ENCODE assay signal across 8 cellular contexts in the genomic region with DNA sequence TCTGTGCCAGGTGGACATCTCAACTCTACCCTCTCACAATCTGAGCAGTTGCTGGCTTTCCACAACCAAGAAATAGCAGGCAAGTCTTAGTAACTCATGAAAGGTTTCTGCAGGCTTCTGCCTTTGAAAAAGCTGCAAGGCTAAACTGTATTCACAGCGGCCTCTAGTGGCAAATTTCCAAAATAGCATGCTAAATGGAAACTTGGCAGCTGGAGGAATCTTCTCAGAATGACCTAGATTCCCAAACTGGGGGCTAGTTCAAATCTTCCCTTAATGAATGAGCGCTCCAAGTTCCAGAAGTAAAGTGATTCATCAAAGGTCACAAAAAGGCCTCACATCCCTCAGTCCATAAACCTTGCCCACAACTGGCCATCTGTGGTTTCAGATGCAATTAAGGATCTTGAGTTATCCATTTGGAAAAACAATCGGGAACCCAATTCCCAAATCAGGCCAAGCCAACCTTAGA. TPM values are rescaled to one million over a fixed set of nuclear protein-coding genes. Genes with fewer than 3 reads are reported as not detected.
A peak's percentile ranks its signal among the peaks of the same experiment; 100 is the strongest.
DNase-seq lines count a peak whose midpoint lies in the region; ATAC-seq, FAIRE-seq and TF ChIP-seq lines count a peak whose summit lies in the region.

No MANE protein-coding gene starts in this region.

- H3K27ac ChIP-seq in pancreas: no peak overlapping the region

- peaks cover 34% of the 10 kb centered on the region for H3K36me3 Mint-ChIP-seq in activated CD4-positive, alpha-beta memory T cell treated with anti-CD3 and anti-CD28 coated beads, Interleukin-2, amount 10 ng/mL, durations not matched to agents 7 days and 5 days (ENCODE audit: low read depth)

- POLR2A ChIA-PET in activated CD4-positive, alpha-beta memory T cell treated with anti-CD3 and anti-CD28 coated beads, Interleukin-2, amount 10 ng/mL, durations not matched to agents 7 days and 5 days (lab: Charles Lee): interaction anchor here (1.0 to 5.4 kb wide), 5 partner anchors 9 to 82 kb away, joined by 3 to 24 read pairs (median 6); a partner anchor contains a TSS

- no peak overlapping the region for H3K4me3 Mint-ChIP-seq in activated CD4-positive, alpha-beta memory T cell treated with anti-CD3 and anti-CD28 coated beads, Interleukin-2, amount 10 ng/mL, durations not matched to agents 7 days and 5 days

- intact Hi-C loops in pancreas (cut with DNase I): no loop called here

- no peaks in the 10 kb centered on the region for H3K9me3 ChIP-seq in pancreas

- no peak overlapping the region for H3K27ac Mint-ChIP-seq in activated CD4-positive, alpha-beta memory T cell treated with anti-CD3 and anti-CD28 coated beads, Interleukin-2, amount 10 ng/mL, durations not matched to agents 7 days and 5 days

- DNase-seq in CD1c-positive myeloid dendritic cell (ENCODE audit: extremely low spot score) (peak; percentile 85), GM20000 (ENCODE audit: low spot score) (peak; percentile 68), NCI-H345 (lab: John Stamatoyannopoulos, UW) (peak; percentile 62), glomerular endothelial cell (ENCODE audit: extremely low read depth, low read depth, low spot score) (peak; percentile 64), pancreas (peak in 3 of 6 donors; percentile 48 to 65 (median 49))
- peak; percentile 46 for DNase-seq in activated CD4-positive, alpha-beta memory T cell treated with anti-CD3 and anti-CD28 coated beads, Interleukin-2, amount 10 ng/mL, durations not matched to agents 7 days and 5 days

- H3K9me3 Mint-ChIP-seq in activated CD4-positive, alpha-beta memory T cell treated with anti-CD3 and anti-CD28 coated beads, Interleukin-2, amount 10 ng/mL, durations not matched to agents 7 days and 5 days: no peaks in the 10 kb centered on the region

- no peaks in the 10 kb centered on the region for H3K27me3 Mint-ChIP-seq in activated CD4-positive, alpha-beta memory T cell treated with anti-CD3 and anti-CD28 coated beads, Interleukin-2, amount 10 ng/mL, durations not matched to agents 7 days and 5 days

- no peaks in the 10 kb centered on the region for H3K27me3 ChIP-seq in pancreas

- WGBS in pancreas, 2 donors: 34 to 52% methylated on average over 3 of the region's 3 CpGs

- FAIRE-seq in pancreas (lab: Jason Lieb, UNC): no peak

- peak in 3 of 4 donors; percentile 49 to 59 (median 55) for ATAC-seq in pancreas
- ATAC-seq in HG02759 (IDR thresholded peaks at IDR 0.05; ENCODE audit: unreplicated experiment): no peak
- no peak for ATAC-seq in HG03175 (IDR thresholded peaks at IDR 0.05; ENCODE audit: unreplicated experiment)

- H3K4me1 Mint-ChIP-seq in activated CD4-positive, alpha-beta memory T cell treated with anti-CD3 and anti-CD28 coated beads, Interleukin-2, amount 10 ng/mL, durations not matched to agents 7 days and 5 days: peaks cover 5% of the 10 kb centered on the region

- TF ChIP-seq CTCF in GM20000 (IDR thresholded peaks at IDR 0.05; ENCODE audit: extremely low read depth, missing control alignments) (peak; percentile 76), pancreas (IDR thresholded peaks at IDR 0.05) (peak; percentile 61 to 79 (median 66))

- peaks cover 0 to 9% (median 0%) of the 10 kb centered on the region in 3 donors for H3K36me3 ChIP-seq in pancreas

- H3K4me3 ChIP-seq in pancreas: no peak overlapping the region

- CTCF ChIA-PET in activated CD4-positive, alpha-beta memory T cell treated with anti-CD3 and anti-CD28 coated beads, Interleukin-2, amount 10 ng/mL, durations not matched to agents 7 days and 5 days (lab: Charles Lee): interaction anchor here (0.6 to 6.8 kb wide), 22 partner anchors 8 to 867 kb away, joined by 3 to 89 read pairs (median 4); no protein-coding TSS in a partner anchor

- H3K4me1 ChIP-seq in pancreas: peaks cover 0 to 4% (median 0%) of the 10 kb centered on the region in 3 donors

RNA-seq across cellular contexts. Expression of a gene that starts 11.9 kb away (rescaled TPM):
- 1 to 10 TPM; 4.0 TPM for total RNA-seq in activated CD4-positive, alpha-beta memory T cell treated with anti-CD3 and anti-CD28 coated beads, Interleukin-2, amount 10 ng/mL, durations not matched to agents 7 days and 5 days
- 5.0 and 25.7 TPM in 2 replicates for total RNA-seq in glomerular endothelial cell
- total RNA-seq in pancreas: 1 to 10 TPM in 1 of 6 donors, under 1 TPM in 5; 0.19 to 1.5 (median 0.34) TPM
- polyA plus RNA-seq in pancreas: 1 to 10 TPM in 1 of 2 donors, under 1 TPM in 1; 0.80 to 1.2 TPM

RNA-seq across cellular contexts. Expression of a gene that starts 23.4 kb away (rescaled TPM):
- total RNA-seq in activated CD4-positive, alpha-beta memory T cell treated with anti-CD3 and anti-CD28 coated beads, Interleukin-2, amount 10 ng/mL, durations not matched to agents 7 days and 5 days: 10 to 100 TPM; 22.8 to 24.3 TPM
- total RNA-seq in glomerular endothelial cell: 25.4 and 33.3 TPM in 2 replicates
- total RNA-seq in pancreas: 10 to 100 TPM in 3 of 6 donors, 1 to 10 TPM in 3; 5.1 to 13.1 (median 8.5) TPM
- 1 to 10 TPM; 7.7 to 9.7 TPM for polyA plus RNA-seq in pancreas

RNA-seq across cellular contexts. Expression of a gene that starts 34.6 kb away (rescaled TPM):
- total RNA-seq in activated CD4-positive, alpha-beta memory T cell treated with anti-CD3 and anti-CD28 coated beads, Interleukin-2, amount 10 ng/mL, durations not matched to agents 7 days and 5 days: 10 to 100 TPM; 51.8 to 53.8 TPM
- total RNA-seq in glomerular endothelial cell: 30.4 and 36.8 TPM in 2 replicates
- total RNA-seq in pancreas: 10 to 100 TPM; 26.0 to 39.2 (median 31.9) TPM
- 10 to 100 TPM; 11.6 to 15.9 TPM for polyA plus RNA-seq in pancreas

Comparison
In these comparisons a context has a peak if more than half of its experiments do, and no peak if none do; other contexts are left out.
1. ATAC-seq: peak in pancreas (3 of 4); none in HG02759 (single experiment) and HG03175 (single experiment).